ENCODE assay signal across 9 cellular contexts in the genomic region with DNA sequence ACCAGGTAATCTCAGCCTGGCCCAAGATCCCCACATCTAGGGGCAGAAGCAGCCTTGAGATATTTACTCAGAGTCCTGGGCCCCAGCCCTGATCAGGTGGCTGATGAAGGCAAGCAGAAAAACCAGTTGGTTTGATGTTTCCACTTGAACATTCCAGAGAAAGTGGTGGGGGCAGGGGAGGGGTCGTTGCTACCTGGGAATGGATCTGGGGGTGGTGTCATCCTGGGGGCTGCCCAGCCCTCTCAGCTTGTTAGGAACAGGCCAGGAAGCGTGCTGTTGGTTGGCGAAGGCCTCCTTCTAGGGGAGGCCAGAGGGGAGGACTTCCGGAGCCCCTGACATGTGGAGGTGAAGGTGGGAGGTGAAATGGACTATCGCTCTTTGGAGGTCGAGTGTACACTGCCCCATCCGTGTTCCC. TPM values are rescaled to one million over a fixed set of nuclear protein-coding genes. Genes with fewer than 3 reads are reported as not detected.
DNase-seq lines count a peak whose midpoint lies in the region; ATAC-seq and TF ChIP-seq lines count a peak whose summit lies in the region.
"Had no signal": no experiment of that assay in that cellular context is flagged by ENCODE, and none has a peak within 500 bp of the region (broad histone marks: within the 10 kb centered on the region; RNA-seq: fewer than 3 reads in every experiment).

No MANE protein-coding gene starts in this region.

- H3K27me3 ChIP-seq in KMS-11 (ENCODE audit: insufficient read depth, low read depth) = no peaks in the 10 kb centered on the region

- no peak overlapping the region for H3K4me3 ChIP-seq in KMS-11 (IDR thresholded peaks at IDR 0.05; ENCODE audit: insufficient read depth, low read depth, low read length)

- H3K27ac Mint-ChIP-seq in memory B cell = peak overlapping the region; percentile 87
- H3K27ac Mint-ChIP-seq in activated CD8-positive, alpha-beta T cell treated with anti-CD3 and anti-CD28 coated beads for 36 hours = no peak overlapping the region
- H3K27ac Mint-ChIP-seq: activated naive CD8-positive, alpha-beta T cell treated with anti-CD3 and anti-CD28 coated beads for 36 hours had no signal

- CTCF ChIA-PET in activated CD8-positive, alpha-beta T cell treated with anti-CD3 and anti-CD28 coated beads for 36 hours (lab: Charles Lee) = no interaction called here

- peak overlapping the region; percentile 65 for H2AFZ ChIP-seq in KMS-11 (ENCODE audit: low read depth)

- H3K27ac ChIP-seq in 22Rv1 (peak overlapping the region; percentile 100), KMS-11 (peak overlapping the region; percentile 87), caudate nucleus (ENCODE audit: low read depth, low read length) (peak overlapping the region; percentile 81)

- peaks cover 63% of the 10 kb centered on the region for H3K4me1 ChIP-seq in KMS-11 (ENCODE audit: low read depth, poor library complexity, severe bottlenecking)

- peak overlapping the region; percentile 90 for H3K4me2 ChIP-seq in KMS-11

- intact Hi-C loops in activated CD8-positive, alpha-beta T cell treated with anti-CD3 and anti-CD28 coated beads for 36 hours (cut with micrococcal nuclease) = no loop called here

- no peaks in the 10 kb centered on the region for H3K9me3 Mint-ChIP-seq in memory B cell
- H3K9me3 Mint-ChIP-seq in activated CD8-positive, alpha-beta T cell treated with anti-CD3 and anti-CD28 coated beads for 36 hours = no peaks in the 10 kb centered on the region
- H3K9me3 Mint-ChIP-seq: activated naive CD8-positive, alpha-beta T cell treated with anti-CD3 and anti-CD28 coated beads for 36 hours had no signal

- H3K9ac ChIP-seq in KMS-11 = peak overlapping the region; percentile 58

- peaks cover 12% of the 10 kb centered on the region; the same call in 1 of the 2 replicates for H3K79me2 ChIP-seq in KMS-11 (ENCODE audit: insufficient read depth, low read depth)

- H3K27me3 Mint-ChIP-seq in memory B cell = no peaks in the 10 kb centered on the region
- H3K27me3 Mint-ChIP-seq in activated CD8-positive, alpha-beta T cell treated with anti-CD3 and anti-CD28 coated beads for 36 hours = no peaks in the 10 kb centered on the region
- H3K27me3 Mint-ChIP-seq: activated naive CD8-positive, alpha-beta T cell treated with anti-CD3 and anti-CD28 coated beads for 36 hours had no signal

- DNase-seq in caudate nucleus (lab: John Stamatoyannopoulos, UW) (no peak), memory B cell (ENCODE audit: low spot score in 2 of 2) (no peak), amygdala (lab: John Stamatoyannopoulos, UW) (no peak)
- no peak for DNase-seq in activated CD8-positive, alpha-beta T cell treated with anti-CD3 and anti-CD28 coated beads for 36 hours
- no peak for DNase-seq in stimulated activated CD4-positive, alpha-beta T cell treated with anti-CD3 and anti-CD28 coated beads, Interleukin-4, amount 100 ng/mL, for 24 hours
- DNase-seq: activated naive CD8-positive, alpha-beta T cell treated with anti-CD3 and anti-CD28 coated beads for 36 hours had no signal

- H3K4me1 Mint-ChIP-seq in memory B cell = peaks cover 19% of the 10 kb centered on the region
- no peaks in the 10 kb centered on the region for H3K4me1 Mint-ChIP-seq in activated CD8-positive, alpha-beta T cell treated with anti-CD3 and anti-CD28 coated beads for 36 hours (ENCODE audit: low read depth)

- no peak; the same call in 1 of the 2 replicates for TF ChIP-seq CTCF in 22Rv1 (IDR thresholded peaks at IDR 0.05)
- TF ChIP-seq CTCF in KMS-11 (conservative IDR thresholded peaks at IDR 0.05; ENCODE audit: low read depth, low read length) = no peak
- TF ChIP-seq CTCF in activated CD8-positive, alpha-beta T cell treated with anti-CD3 and anti-CD28 coated beads for 36 hours (IDR thresholded peaks at IDR 0.05) = no peak

- H3K36me3 ChIP-seq in KMS-11 (ENCODE audit: insufficient read depth) = no peaks in the 10 kb centered on the region

- ATAC-seq in memory B cell (ENCODE audit: low read depth) = no peak
- no peak for ATAC-seq in HG03469 (IDR thresholded peaks at IDR 0.05; ENCODE audit: unreplicated experiment)
- no peak for ATAC-seq in activated CD8-positive, alpha-beta T cell treated with anti-CD3 and anti-CD28 coated beads for 36 hours

- peak overlapping the region; percentile 24 for H3K4me3 Mint-ChIP-seq in memory B cell
- H3K4me3 Mint-ChIP-seq in activated CD8-positive, alpha-beta T cell treated with anti-CD3 and anti-CD28 coated beads for 36 hours = no peak overlapping the region
- H3K4me3 Mint-ChIP-seq: activated naive CD8-positive, alpha-beta T cell treated with anti-CD3 and anti-CD28 coated beads for 36 hours had no signal

- POLR2A ChIA-PET in activated CD8-positive, alpha-beta T cell treated with anti-CD3 and anti-CD28 coated beads for 36 hours (lab: Charles Lee) = no interaction called here

- H4K20me1 ChIP-seq in KMS-11 (ENCODE audit: insufficient read depth) = peaks cover 4% of the 10 kb centered on the region; the same call in 1 of the 2 replicates

- no peaks in the 10 kb centered on the region for H3K36me3 Mint-ChIP-seq in memory B cell
- no peaks in the 10 kb centered on the region for H3K36me3 Mint-ChIP-seq in activated CD8-positive, alpha-beta T cell treated with anti-CD3 and anti-CD28 coated beads for 36 hours (ENCODE audit: low read depth)

RNA-seq across cellular contexts. Expression of gene ABHD11, which starts 3.7 kb away (rescaled TPM):
- total RNA-seq in activated CD8-positive, alpha-beta T cell treated with anti-CD3 and anti-CD28 coated beads for 36 hours = 10 to 100 TPM; 19.0 to 21.5 TPM

RNA-seq across cellular contexts. Expression of gene STX1A, which starts 22.9 kb away (rescaled TPM):
- 10 to 100 TPM; 11.4 to 11.5 TPM for total RNA-seq in activated CD8-positive, alpha-beta T cell treated with anti-CD3 and anti-CD28 coated beads for 36 hours

RNA-seq across cellular contexts. Expression of gene CLDN3, which starts 27.7 kb away (rescaled TPM):
- not detected for total RNA-seq in activated CD8-positive, alpha-beta T cell treated with anti-CD3 and anti-CD28 coated beads for 36 hours
- total RNA-seq: activated naive CD8-positive, alpha-beta T cell treated with anti-CD3 and anti-CD28 coated beads for 36 hours had no signal

RNA-seq across cellular contexts. Expression of gene BUD23, which starts 58.9 kb away (rescaled TPM):
- total RNA-seq in activated CD8-positive, alpha-beta T cell treated with anti-CD3 and anti-CD28 coated beads for 36 hours = 100 to 1,000 TPM; 108 TPM

RNA-seq across cellular contexts. Expression of gene DNAJC30, which starts 59.1 kb away (rescaled TPM):
- 1 to 10 TPM; 6.7 to 7.0 TPM for total RNA-seq in activated CD8-positive, alpha-beta T cell treated with anti-CD3 and anti-CD28 coated beads for 36 hours
